8 cellular contexts compared by ENCODE assay signal in genomic region chr1:19882111-19883071, GRCh38. TPM values are rescaled to one million over a fixed set of nuclear protein-coding genes. Genes with fewer than 3 reads are reported as not detected.
A peak's percentile ranks its signal among the peaks of the same experiment; 100 is the strongest.
DNase-seq lines count a peak whose midpoint lies in the region; ATAC-seq and TF ChIP-seq lines count a peak whose summit lies in the region.

TSS of gene OTUD3 (plus strand) at chr1:19882395. CDS start at chr1:19882514, 119 bp downstream.

- H3K4me1 ChIP-seq in SK-N-SH (ENCODE audit: control insufficient read depth in 1 of 2, insufficient read depth in 2 of 2, low read depth in 1 of 2, low read length in 1 of 2): peaks cover 8% of the 10 kb centered on the region in 2 experiments; a peak in 2 of 4 replicates
- H3K4me1 ChIP-seq in thoracic aorta (ENCODE audit: control insufficient read depth in 1 of 2, low read depth in 2 of 2): peaks cover 11 to 22% of the 10 kb centered on the region in 2 donors

- H3K4me2 ChIP-seq in SK-N-SH: peak within 1 kb of the TSS; percentile 95

- ATAC-seq in HG02588 (IDR thresholded peaks at IDR 0.05; ENCODE audit: unreplicated experiment) (peak; percentile 88), omental fat pad (ENCODE audit: low FRiP score) (peak; percentile 97), thoracic aorta (ENCODE audit: insufficient number of reproducible peaks, low FRiP score, low read depth) (peak; percentile 98)

- WGBS in SK-N-SH (ENCODE audit: low lambda C conversion rate): under 1% methylated on average over 30 of the region's 97 CpGs

- H3K4me1 Mint-ChIP-seq in activated naive CD4-positive, alpha-beta T cell treated with anti-CD3 and anti-CD28 coated beads, Interleukin-2, amount 50 U/mL, for 24 hours: peaks cover 41% of the 10 kb centered on the region

- no peaks in the 10 kb centered on the region for H3K9me2 ChIP-seq in SK-N-SH

- POLR2A ChIA-PET in SK-N-SH (lab: Yijun Ruan, JAX): interaction anchor here (1.0 kb wide), 1 partner anchor 167 kb away, joined by 3 read pairs; no protein-coding TSS in a partner anchor

- peaks cover 49% of the 10 kb centered on the region for H3K79me2 ChIP-seq in SK-N-SH (ENCODE audit: insufficient read depth)

- peak within 1 kb of the TSS; percentile 46 for H3K27ac Mint-ChIP-seq in activated naive CD4-positive, alpha-beta T cell treated with anti-CD3 and anti-CD28 coated beads, Interleukin-2, amount 50 U/mL, for 24 hours

- H2AFZ ChIP-seq in SK-N-SH (ENCODE audit: low read depth): peak within 1 kb of the TSS; percentile 98

- H3K4me3 ChIP-seq in SK-N-SH (ENCODE audit: low read depth in 2 of 2, low read length in 1 of 2) (peak within 1 kb of the TSS; percentile 77 to 97), thoracic aorta (peak within 1 kb of the TSS; percentile 95)

- no peak for TF ChIP-seq EP300 in SK-N-SH (IDR thresholded peaks at IDR 0.05; ENCODE audit: borderline replicate concordance in 1 of 2, low read depth in 1 of 2, low read length in 1 of 2)

- H3K36me3 ChIP-seq in SK-N-SH (replicated peaks in 1 of 2; ENCODE audit: control insufficient read depth in 1 of 2, insufficient read depth in 2 of 2, low read length in 1 of 2) (peaks cover 0 to 8% of the 10 kb centered on the region in 2 experiments), thoracic aorta (no peaks in the 10 kb centered on the region)

- peak; percentile 89 for TF ChIP-seq CTCF in GM10266 (IDR thresholded peaks at IDR 0.05; ENCODE audit: control insufficient read depth, insufficient read depth, low read depth, missing control alignments)
- peak; percentile 87 for TF ChIP-seq CTCF in SK-N-SH (IDR thresholded peaks at IDR 0.05)
- TF ChIP-seq CTCF in omental fat pad (IDR thresholded peaks at IDR 0.05): peak in 2 of 3 donors; percentile 26 to 69
- peak; percentile 87 for TF ChIP-seq CTCF in thoracic aorta (IDR thresholded peaks at IDR 0.05)

- H3K9me3 ChIP-seq in SK-N-SH: no peaks in the 10 kb centered on the region
- H3K9me3 ChIP-seq in thoracic aorta: no peaks in the 10 kb centered on the region

- TF ChIP-seq RAD21 in SK-N-SH (IDR thresholded peaks at IDR 0.05; ENCODE audit: low read length): peak; percentile 61

- H3K27ac ChIP-seq in SK-N-SH (ENCODE audit: low read depth in 2 of 2, low read length in 1 of 2) (peak within 1 kb of the TSS; percentile 82 to 83), thoracic aorta (peak within 1 kb of the TSS; percentile 85 to 91)

- no peaks in the 10 kb centered on the region for H3F3A ChIP-seq in SK-N-SH (replicated peaks; ENCODE audit: insufficient read depth)

- CTCF ChIA-PET in SK-N-SH (lab: Yijun Ruan, JAX): interaction anchor here (0.6 to 2.9 kb wide), 29 partner anchors 8 to 888 kb away, joined by 3 to 19 read pairs (median 3); partner anchors contain the start of gene MUL1

- no peaks in the 10 kb centered on the region for H3K9me3 Mint-ChIP-seq in activated naive CD4-positive, alpha-beta T cell treated with anti-CD3 and anti-CD28 coated beads, Interleukin-2, amount 50 U/mL, for 24 hours

- H3K27me3 ChIP-seq in SK-N-SH (ENCODE audit: insufficient read depth) (no peaks in the 10 kb centered on the region), thoracic aorta (replicated peaks; ENCODE audit: insufficient read depth) (no peaks in the 10 kb centered on the region)

- H4K20me1 ChIP-seq in SK-N-SH (ENCODE audit: insufficient read depth): peaks cover 35% of the 10 kb centered on the region

- no peaks in the 10 kb centered on the region for H3K27me3 Mint-ChIP-seq in activated naive CD4-positive, alpha-beta T cell treated with anti-CD3 and anti-CD28 coated beads, Interleukin-2, amount 50 U/mL, for 24 hours

- peak within 1 kb of the TSS; percentile 91 for H3K4me3 Mint-ChIP-seq in activated naive CD4-positive, alpha-beta T cell treated with anti-CD3 and anti-CD28 coated beads, Interleukin-2, amount 50 U/mL, for 24 hours

- peak within 1 kb of the TSS; percentile 90 for H3K9ac ChIP-seq in SK-N-SH

- peak; percentile 98 for DNase-seq in GM10266 (ENCODE audit: extremely low spot score)
- DNase-seq in NCI-H1048 (lab: John Stamatoyannopoulos, UW): peak; percentile 91
- peak; percentile 97 for DNase-seq in SK-N-SH
- peak; percentile 95 for DNase-seq in glomerular endothelial cell (ENCODE audit: extremely low read depth, low read depth, low spot score)
- DNase-seq in omental fat pad (ENCODE audit: low spot score): peak; percentile 60
- DNase-seq in thoracic aorta (ENCODE audit: low spot score): peak; percentile 87

- H3K36me3 Mint-ChIP-seq in activated naive CD4-positive, alpha-beta T cell treated with anti-CD3 and anti-CD28 coated beads, Interleukin-2, amount 50 U/mL, for 24 hours: no peaks in the 10 kb centered on the region

TF ChIP-seq in SK-N-SH, 30 proteins besides CTCF, POLR2A, EP300 and RAD21 (continues in another document):
- TF ChIP-seq NRF1 (IDR thresholded peaks at IDR 0.05; ENCODE audit: low read depth, low read length) (peak; percentile 85), IRF3 (IDR thresholded peaks at IDR 0.05; ENCODE audit: low read depth, low read length) (no peak), CHD2 (IDR thresholded peaks at IDR 0.05; ENCODE audit: low read length, partially characterized antibody) (no peak), MAX (IDR thresholded peaks at IDR 0.05; ENCODE audit: low read depth) (peak; percentile 83), GABPA (IDR thresholded peaks at IDR 0.05; ENCODE audit: low read depth) (no peak), FOSL2 (IDR thresholded peaks at IDR 0.05; ENCODE audit: borderline replicate concordance, low read depth) (no peak), FOXM1 (IDR thresholded peaks at IDR 0.05; ENCODE audit: low read depth) (no peak), REST (IDR thresholded peaks at IDR 0.05; ENCODE audit: low read depth, low read length) (no peak; the same call in 1 of the 2 replicates), POLR2AphosphoS5 (IDR thresholded peaks at IDR 0.05; ENCODE audit: low read depth, low read length) (peak; percentile 92), TEAD4 (IDR thresholded peaks at IDR 0.05; ENCODE audit: borderline replicate concordance, insufficient read depth) (no peak), TCF12 (IDR thresholded peaks at IDR 0.05) (no peak), GATA2 (CRISPR knock-in tag; IDR thresholded peaks at IDR 0.05) (no peak), ZBTB33 (IDR thresholded peaks at IDR 0.05; ENCODE audit: borderline replicate concordance, low read depth) (no peak)

RNA-seq across cellular contexts. Expression of gene OTUD3, which starts in this region (rescaled TPM):
- 2.6 and 3.3 TPM in 2 replicates for polyA plus RNA-seq in SK-N-SH (2012; rRNA removed)
- 2.6 TPM in 2 replicates for polyA plus RNA-seq in SK-N-SH (2012; cell fraction: cytosol; rRNA removed)
- polyA plus RNA-seq in SK-N-SH (2012; cell fraction: nucleus; rRNA removed): 9.4 and 9.6 TPM in 2 replicates
- total RNA-seq in glomerular endothelial cell (2.3 and 3.9 TPM in 2 replicates), omental fat pad (1 to 10 TPM; 4.4 to 7.6 (median 5.3) TPM), thoracic aorta (1 to 10 TPM; 3.9 to 7.1 TPM)

Comparison
In these comparisons a context has a peak if more than half of its experiments do, and no peak if none do; other contexts are left out.
1. Peak in every context shown above with its lines: DNase-seq, ATAC-seq, H3K4me3 ChIP-seq and H3K27ac ChIP-seq.